In genomic region chr3:183098538-183099025, GRCh38 we compare ENCODE assay signal across 8 cellular contexts. TPM values are rescaled to one million over a fixed set of nuclear protein-coding genes. Genes with fewer than 3 reads are reported as not detected.
DNase-seq lines count a peak whose midpoint lies in the region; ATAC-seq and TF ChIP-seq lines count a peak whose summit lies in the region.

No MANE protein-coding gene starts in this region.

- intact Hi-C loops in activated naive CD4-positive, alpha-beta T cell treated with anti-CD3 and anti-CD28 coated beads for 36 hours (cut with micrococcal nuclease), result loop anchor here (1.0 kb wide), 9 partner anchors 60 to 538 kb away; partner anchors contain the start of genes ATP11B and MCF2L2

- no peak for ATAC-seq in effector memory CD8-positive, alpha-beta T cell (replicated peaks)
- ATAC-seq in HG03432 (IDR thresholded peaks at IDR 0.05; ENCODE audit: unreplicated experiment), result no peak

- DNase-seq in activated naive CD4-positive, alpha-beta T cell treated with anti-CD3 and anti-CD28 coated beads for 36 hours, result peak; percentile 38
- DNase-seq in activated naive CD4-positive, alpha-beta T cell (lab: John Stamatoyannopoulos, UW), result no peak
- DNase-seq in NAMALWA (ENCODE audit: low spot score), result peak; percentile 53
- DNase-seq in effector memory CD8-positive, alpha-beta T cell, result peak in 1 of 3 experiments; percentile 1
- DNase-seq in cerebellum (ENCODE audit: low spot score), result no peak
- no peak for DNase-seq in KBM-7

- H3K27me3 ChIP-seq in neural cell (ENCODE audit: insufficient read depth, low read depth, low read length), result no peaks in the 10 kb centered on the region

- H3K9ac ChIP-seq in neural cell (ENCODE audit: low read length), result peak overlapping the region; percentile 80

- no peaks in the 10 kb centered on the region for H3K27me3 Mint-ChIP-seq in activated naive CD4-positive, alpha-beta T cell treated with anti-CD3 and anti-CD28 coated beads for 36 hours (ENCODE audit: low read depth)
- H3K27me3 Mint-ChIP-seq in effector memory CD8-positive, alpha-beta T cell, result no peaks in the 10 kb centered on the region

- H3K27ac Mint-ChIP-seq in activated naive CD4-positive, alpha-beta T cell treated with anti-CD3 and anti-CD28 coated beads for 36 hours, result peak overlapping the region; percentile 91
- peak overlapping the region; percentile 95 for H3K27ac Mint-ChIP-seq in effector memory CD8-positive, alpha-beta T cell

- H4K20me1 ChIP-seq in neural cell (ENCODE audit: insufficient read depth), result no peaks in the 10 kb centered on the region

- peak overlapping the region; percentile 48 for H2AFZ ChIP-seq in neural cell (ENCODE audit: low read depth, low read length)

- H3K9me3 ChIP-seq in neural cell (ENCODE audit: low read length), result no peaks in the 10 kb centered on the region

- peak overlapping the region; percentile 74 for H3K4me3 ChIP-seq in neural cell (ENCODE audit: low read length)

- H3K9me2 ChIP-seq in neural cell (ENCODE audit: insufficient read depth, low read length), result no peaks in the 10 kb centered on the region

- H3K79me2 ChIP-seq in neural cell (replicated peaks; ENCODE audit: insufficient read depth, low read length), result peaks cover 12% of the 10 kb centered on the region

- H3K4me2 ChIP-seq in neural cell (ENCODE audit: low read length), result peak overlapping the region; percentile 45

- no peak for TF ChIP-seq RAD21 in neural cell (conservative IDR thresholded peaks at IDR 0.05)

- in situ Hi-C loops in KBM-7 (cut with MboI; ENCODE audit: low pct_unique_long_range_greater_than_20kb, low sequenced_read_pairs), result no loop called here

- H3F3A ChIP-seq in neural cell (ENCODE audit: insufficient read depth, low read length, poor library complexity, severe bottlenecking), result peaks cover 3% of the 10 kb centered on the region

- H3K36me3 ChIP-seq in neural cell (ENCODE audit: insufficient read depth, low read length), result no peaks in the 10 kb centered on the region

- H3K4me1 Mint-ChIP-seq in activated naive CD4-positive, alpha-beta T cell treated with anti-CD3 and anti-CD28 coated beads for 36 hours (ENCODE audit: low read depth), result peaks cover 33% of the 10 kb centered on the region
- H3K4me1 Mint-ChIP-seq in effector memory CD8-positive, alpha-beta T cell (ENCODE audit: low read depth in 2 of 2), result peaks cover 30 to 35% of the 10 kb centered on the region in 2 donors

- TF ChIP-seq CTCF in neural cell (IDR thresholded peaks at IDR 0.05; ENCODE audit: poor library complexity, severe bottlenecking), result no peak

- H3K4me3 Mint-ChIP-seq in activated naive CD4-positive, alpha-beta T cell treated with anti-CD3 and anti-CD28 coated beads for 36 hours, result peak overlapping the region; percentile 97
- H3K4me3 Mint-ChIP-seq in effector memory CD8-positive, alpha-beta T cell, result peak overlapping the region; percentile 91 to 95

- H3K9me3 Mint-ChIP-seq in activated naive CD4-positive, alpha-beta T cell treated with anti-CD3 and anti-CD28 coated beads for 36 hours, result no peaks in the 10 kb centered on the region
- no peaks in the 10 kb centered on the region for H3K9me3 Mint-ChIP-seq in effector memory CD8-positive, alpha-beta T cell

- peak overlapping the region; percentile 79 for H3K27ac ChIP-seq in neural cell (ENCODE audit: low read length)

- TF ChIP-seq EP300 in neural cell (conservative IDR thresholded peaks at IDR 0.05; ENCODE audit: poor library complexity, severe bottlenecking), result no peak

- CTCF ChIA-PET in activated naive CD4-positive, alpha-beta T cell treated with anti-CD3 and anti-CD28 coated beads for 36 hours (lab: Charles Lee), result interaction anchor here (0.6 to 1.7 kb wide), 4 partner anchors 13 to 385 kb away, joined by 3 to 9 read pairs (median 4); no protein-coding TSS in a partner anchor

- peaks cover 14% of the 10 kb centered on the region for H3K36me3 Mint-ChIP-seq in activated naive CD4-positive, alpha-beta T cell treated with anti-CD3 and anti-CD28 coated beads for 36 hours (ENCODE audit: low read depth)
- H3K36me3 Mint-ChIP-seq in effector memory CD8-positive, alpha-beta T cell (ENCODE audit: insufficient read depth), result peaks cover 15% of the 10 kb centered on the region

TF ChIP-seq in neural cell, 6 proteins besides CTCF, POLR2A, EP300 and RAD21:
- TF ChIP-seq POLR2AphosphoS5 (IDR thresholded peaks at IDR 0.05) (no peak), TAF1 (IDR thresholded peaks at IDR 0.05; ENCODE audit: low read depth) (no peak), MXI1 (conservative IDR thresholded peaks at IDR 0.05; ENCODE audit: poor library complexity, severe bottlenecking) (no peak), SMC3 (conservative IDR thresholded peaks at IDR 0.05; ENCODE audit: poor library complexity) (no peak), REST (IDR thresholded peaks at IDR 0.05; ENCODE audit: borderline replicate concordance) (no peak), EZH2 (IDR thresholded peaks at IDR 0.05; ENCODE audit: borderline replicate concordance, insufficient read depth, low read length, poor library complexity, severe bottlenecking) (no peak)

RNA-seq across cellular contexts. Expression of gene MCCC1, which starts 0.7 kb away (rescaled TPM):
- total RNA-seq in activated naive CD4-positive, alpha-beta T cell treated with anti-CD3 and anti-CD28 coated beads for 36 hours, result 10 to 100 TPM; 21.0 to 24.9 TPM
- 29.6 and 32.9 TPM in 2 replicates for polyA plus RNA-seq in neural cell
- 37.3 and 39.8 TPM in 2 replicates for polyA minus RNA-seq in neural cell
- total RNA-seq in cerebellum, result 27.0 TPM

Comparison
In these comparisons a context has a peak if more than half of its experiments do, and no peak if none do; other contexts are left out.
1. DNase-seq: peak in activated naive CD4-positive, alpha-beta T cell treated with anti-CD3 and anti-CD28 coated beads for 36 hours (single experiment) and NAMALWA (single experiment); none in activated naive CD4-positive, alpha-beta T cell (0 of 4), cerebellum (single experiment) and KBM-7 (single experiment).